Comparison of ENCODE assay signal across 2 cellular contexts in genomic region chr5:163436515-163436914, GRCh38.
TF ChIP-seq lines count a peak whose summit lies in the region.

No MANE protein-coding gene starts in this region.

TF ChIP-seq in SK-N-SH, 30 proteins besides CTCF, POLR2A, EP300 and RAD21 (continued from another document):
- TF ChIP-seq PBX3 (IDR thresholded peaks at IDR 0.05) (no peak), FOSL2 (IDR thresholded peaks at IDR 0.05; ENCODE audit: borderline replicate concordance, low read depth) (no peak), TEAD4 (IDR thresholded peaks at IDR 0.05; ENCODE audit: borderline replicate concordance, insufficient read depth) (no peak), SIN3A (IDR thresholded peaks at IDR 0.05; ENCODE audit: borderline replicate concordance, low read depth, low read length) (no peak), USF1 (IDR thresholded peaks at IDR 0.05; ENCODE audit: borderline replicate concordance, low read depth) (no peak)
- TF ChIP-seq, protein P1, sequence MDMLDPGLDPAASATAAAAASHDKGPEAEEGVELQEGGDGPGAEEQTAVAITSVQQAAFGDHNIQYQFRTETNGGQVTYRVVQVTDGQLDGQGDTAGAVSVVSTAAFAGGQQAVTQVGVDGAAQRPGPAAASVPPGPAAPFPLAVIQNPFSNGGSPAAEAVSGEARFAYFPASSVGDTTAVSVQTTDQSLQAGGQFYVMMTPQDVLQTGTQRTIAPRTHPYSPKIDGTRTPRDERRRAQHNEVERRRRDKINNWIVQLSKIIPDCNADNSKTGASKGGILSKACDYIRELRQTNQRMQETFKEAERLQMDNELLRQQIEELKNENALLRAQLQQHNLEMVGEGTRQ (IDR thresholded peaks at IDR 0.05; ENCODE audit: borderline replicate concordance, low read depth, low read length): no peak

TF ChIP-seq in SK-N-SH treated with all-trans-retinoic acid at 6 μM for 48 hours, 23 proteins besides CTCF, POLR2A, EP300 and RAD21 (continued from another document):
- no peak for TF ChIP-seq CSRNP3 (CRISPR knock-in tag; IDR thresholded peaks at IDR 0.05)
- no peak for TF ChIP-seq OSR1 (CRISPR knock-in tag; IDR thresholded peaks at IDR 0.05)
- no peak for TF ChIP-seq TCF4 (CRISPR knock-in tag; IDR thresholded peaks at IDR 0.05; ENCODE audit: borderline replicate concordance)
- no peak for TF ChIP-seq ISL1 (CRISPR knock-in tag; IDR thresholded peaks at IDR 0.05)
- no peak for TF ChIP-seq PPARA (CRISPR knock-in tag; IDR thresholded peaks at IDR 0.05; ENCODE audit: borderline replicate concordance)
- no peak for TF ChIP-seq ZC3H10 (CRISPR knock-in tag; IDR thresholded peaks at IDR 0.05)
- no peak for TF ChIP-seq TSHZ2 (CRISPR knock-in tag; IDR thresholded peaks at IDR 0.05)
